Comparison of ENCODE assay signal across 10 cellular contexts in genomic region chr17:81346908-81347349, GRCh38. TPM values are rescaled to one million over a fixed set of nuclear protein-coding genes. Genes with fewer than 3 reads are reported as not detected.
DNase-seq lines count a peak whose midpoint lies in the region; TF ChIP-seq lines count a peak whose summit lies in the region.
"Had no signal": no experiment of that assay in that cellular context is flagged by ENCODE, and none has a peak within 500 bp of the region (broad histone marks: within the 10 kb centered on the region; RNA-seq: fewer than 3 reads in every experiment).

No MANE protein-coding gene starts in this region.

- H3K27ac Mint-ChIP-seq in glutamatergic neuron (ENCODE audit: unreplicated experiment) = peak overlapping the region; percentile 82
- peak overlapping the region; percentile 29 for H3K27ac Mint-ChIP-seq in progenitor cell of endocrine pancreas
- H3K27ac Mint-ChIP-seq in activated naive CD4-positive, alpha-beta T cell treated with anti-CD3 and anti-CD28 coated beads for 36 hours = no peak overlapping the region
- H3K27ac Mint-ChIP-seq: activated naive CD4-positive, alpha-beta T cell treated with anti-CD3 and anti-CD28 coated beads, Interleukin-2, amount 50 U/mL, for 24 hours had no signal

- H3K36me3 ChIP-seq in BLaER1 (peaks cover 12% of the 10 kb centered on the region), SJCRH30 (peaks cover 20% of the 10 kb centered on the region)

- H3K4me1 Mint-ChIP-seq in glutamatergic neuron (ENCODE audit: low read depth, unreplicated experiment) = peaks cover 28% of the 10 kb centered on the region
- peaks cover 15% of the 10 kb centered on the region for H3K4me1 Mint-ChIP-seq in progenitor cell of endocrine pancreas (ENCODE audit: low read depth)
- peaks cover 23% of the 10 kb centered on the region for H3K4me1 Mint-ChIP-seq in activated naive CD4-positive, alpha-beta T cell treated with anti-CD3 and anti-CD28 coated beads for 36 hours (ENCODE audit: low read depth)

- no peak for TF ChIP-seq CTCF in glutamatergic neuron (IDR thresholded peaks at IDR 0.05; ENCODE audit: partially characterized antibody, unreplicated experiment)
- no peak for TF ChIP-seq CTCF in progenitor cell of endocrine pancreas (IDR thresholded peaks at IDR 0.05; ENCODE audit: unreplicated experiment)

- peaks cover 41% of the 10 kb centered on the region for H3K27me3 ChIP-seq in BLaER1
- no peaks in the 10 kb centered on the region for H3K27me3 ChIP-seq in SJCRH30

- H3K36me3 Mint-ChIP-seq in glutamatergic neuron (ENCODE audit: unreplicated experiment) (peaks cover 15% of the 10 kb centered on the region), progenitor cell of endocrine pancreas (ENCODE audit: insufficient read depth) (peaks cover 19% of the 10 kb centered on the region)
- H3K36me3 Mint-ChIP-seq in activated naive CD4-positive, alpha-beta T cell treated with anti-CD3 and anti-CD28 coated beads for 36 hours (ENCODE audit: low read depth) = no peaks in the 10 kb centered on the region
- H3K36me3 Mint-ChIP-seq: activated naive CD4-positive, alpha-beta T cell treated with anti-CD3 and anti-CD28 coated beads, Interleukin-2, amount 50 U/mL, for 24 hours had no signal

- H3K9ac ChIP-seq in BLaER1 = peak overlapping the region; percentile 85

- H3K27me3 Mint-ChIP-seq in glutamatergic neuron (ENCODE audit: unreplicated experiment) (peaks cover 29% of the 10 kb centered on the region), progenitor cell of endocrine pancreas (no peaks in the 10 kb centered on the region)
- peaks cover 37% of the 10 kb centered on the region for H3K27me3 Mint-ChIP-seq in activated naive CD4-positive, alpha-beta T cell treated with anti-CD3 and anti-CD28 coated beads for 36 hours (ENCODE audit: low read depth)

- H4K20me1 ChIP-seq in BLaER1 = peaks cover 31% of the 10 kb centered on the region

- CTCF ChIA-PET in activated naive CD4-positive, alpha-beta T cell treated with anti-CD3 and anti-CD28 coated beads for 36 hours (lab: Charles Lee) = no interaction called here

- H3K4me2 ChIP-seq in BLaER1 = peak overlapping the region; percentile 98

- peaks cover 57% of the 10 kb centered on the region for H3K4me1 ChIP-seq in BLaER1
- peaks cover 33% of the 10 kb centered on the region for H3K4me1 ChIP-seq in SJCRH30

- DNase-seq in SJCRH30 = peak in 1 of 2 experiments; percentile 45
- DNase-seq in glutamatergic neuron = no peak
- no peak for DNase-seq in progenitor cell of endocrine pancreas (ENCODE audit: low spot score, unreplicated experiment)
- no peak for DNase-seq in activated CD8-positive, alpha-beta memory T cell treated with anti-CD3 and anti-CD28 coated beads, Interleukin-2, amount 50 U/mL, for 4 hours
- no peak for DNase-seq in NCI-H1048 (lab: John Stamatoyannopoulos, UW)
- DNase-seq in activated naive CD4-positive, alpha-beta T cell treated with anti-CD3 and anti-CD28 coated beads for 36 hours = no peak
- DNase-seq in SHP77 treated with DMSO at 0.1 percent for 48 hours (lab: John Stamatoyannopoulos, UW) = no peak
- DNase-seq: EL had no signal

- H3K9me3 Mint-ChIP-seq in glutamatergic neuron (ENCODE audit: unreplicated experiment) (peaks cover 48% of the 10 kb centered on the region), progenitor cell of endocrine pancreas (ENCODE audit: low read depth) (peaks cover 4% of the 10 kb centered on the region)
- no peaks in the 10 kb centered on the region for H3K9me3 Mint-ChIP-seq in activated naive CD4-positive, alpha-beta T cell treated with anti-CD3 and anti-CD28 coated beads for 36 hours
- H3K9me3 Mint-ChIP-seq: activated naive CD4-positive, alpha-beta T cell treated with anti-CD3 and anti-CD28 coated beads, Interleukin-2, amount 50 U/mL, for 24 hours had no signal

- H3K27ac ChIP-seq in BLaER1 (peak overlapping the region; percentile 84; the same call in 1 of the 2 replicates), SJCRH30 (peak overlapping the region; percentile 58; the same call in 1 of the 2 replicates)

- H3K4me3 ChIP-seq in BLaER1 (peak overlapping the region; percentile 71), SJCRH30 (peak overlapping the region; percentile 73)

- no peaks in the 10 kb centered on the region for H3K9me3 ChIP-seq in BLaER1
- no peaks in the 10 kb centered on the region for H3K9me3 ChIP-seq in SJCRH30 (replicated peaks)

- H3K4me3 Mint-ChIP-seq in glutamatergic neuron (ENCODE audit: unreplicated experiment) (peak overlapping the region; percentile 83), progenitor cell of endocrine pancreas (ENCODE audit: low read depth) (peak overlapping the region; percentile 76)
- no peak overlapping the region for H3K4me3 Mint-ChIP-seq in activated naive CD4-positive, alpha-beta T cell treated with anti-CD3 and anti-CD28 coated beads for 36 hours

- intact Hi-C loops in activated naive CD4-positive, alpha-beta T cell treated with anti-CD3 and anti-CD28 coated beads for 36 hours (cut with micrococcal nuclease) = loop anchor here (2.0 kb wide), 1 partner anchor 166 kb away; the partner anchor contains the start of gene ACTG1

RNA-seq across cellular contexts. Expression of gene BAHCC1, which starts 48.3 kb away (rescaled TPM):
- 17.4 and 20.0 TPM in 2 replicates for total RNA-seq in SJCRH30 (2014; rRNA removed; shearing (Covaris generic))
- total RNA-seq in glutamatergic neuron (ENCODE audit: unreplicated experiment) = 111 TPM
- total RNA-seq in progenitor cell of endocrine pancreas = 36.9 and 40.5 TPM in 2 replicates
- total RNA-seq in activated naive CD4-positive, alpha-beta T cell treated with anti-CD3 and anti-CD28 coated beads for 36 hours = under 1 TPM in 1 of 2 experiments, not detected in 1; 0.02 TPM

RNA-seq across cellular contexts. Expression of gene SLC38A10, which starts 51.8 kb away (rescaled TPM):
- total RNA-seq in SJCRH30 (2014; rRNA removed; shearing (Covaris generic)) = 97.0 and 99.8 TPM in 2 replicates
- total RNA-seq in glutamatergic neuron (ENCODE audit: unreplicated experiment) = 92.4 TPM
- 128 and 130 TPM in 2 replicates for total RNA-seq in progenitor cell of endocrine pancreas
- total RNA-seq in activated naive CD4-positive, alpha-beta T cell treated with anti-CD3 and anti-CD28 coated beads for 36 hours = 10 to 100 TPM; 29.1 to 31.9 TPM

Comparison
In these comparisons a context has a peak if more than half of its experiments do, and no peak if none do; other contexts are left out.
1. RNA of gene BAHCC1, which starts 48.3 kb away (total RNA-seq): 111 TPM in glutamatergic neuron (single experiment), 36.9 to 40.5 TPM in progenitor cell of endocrine pancreas and 17.4 to 20.0 TPM in SJCRH30; 0.02 TPM in activated naive CD4-positive, alpha-beta T cell treated with anti-CD3 and anti-CD28 coated beads for 36 hours; every median in the first group is over 10 times any median in the second.